ENCODE assay signal across 9 cellular contexts in genomic region chr3:120678984-120679383, GRCh38. TPM values are rescaled to one million over a fixed set of nuclear protein-coding genes. Genes with fewer than 3 reads are reported as not detected.
DNase-seq lines count a peak whose midpoint lies in the region; TF ChIP-seq lines count a peak whose summit lies in the region.
"Had no signal": no experiment of that assay in that cellular context is flagged by ENCODE, and none has a peak within 500 bp of the region (broad histone marks: within the 10 kb centered on the region; RNA-seq: fewer than 3 reads in every experiment).

No MANE protein-coding gene starts in this region.

- H3K9me3 Mint-ChIP-seq in type B pancreatic cell = peaks cover 6% of the 10 kb centered on the region

- H3K27me3 Mint-ChIP-seq in type B pancreatic cell = no peaks in the 10 kb centered on the region

- no peak overlapping the region for H3K4me3 ChIP-seq in OCI-LY1 (ENCODE audit: low read depth, low read length, poor library complexity, severe bottlenecking)
- no peak overlapping the region for H3K4me3 ChIP-seq in iPS-18a (ENCODE audit: low read length)

- TF ChIP-seq CTCF in OCI-LY1 (IDR thresholded peaks at IDR 0.05; ENCODE audit: low read length) = no peak
- no peak for TF ChIP-seq CTCF in type B pancreatic cell (conservative IDR thresholded peaks at IDR 0.05)

- H3K4me1 Mint-ChIP-seq in type B pancreatic cell (ENCODE audit: unreplicated experiment) = peaks cover 9% of the 10 kb centered on the region

- H3K36me3 Mint-ChIP-seq in type B pancreatic cell = no peaks in the 10 kb centered on the region

- no peaks in the 10 kb centered on the region for H3K79me2 ChIP-seq in OCI-LY1 (ENCODE audit: insufficient read depth, low read length)

- peak overlapping the region; percentile 42 for H3K27ac Mint-ChIP-seq in type B pancreatic cell

- H3K27ac ChIP-seq in OCI-LY1 (ENCODE audit: low read depth, low read length, poor library complexity, severe bottlenecking) (no peak overlapping the region), iPS-18a (ENCODE audit: low read length) (peak overlapping the region; percentile 96)

- no peaks in the 10 kb centered on the region for H4K20me1 ChIP-seq in OCI-LY1 (ENCODE audit: insufficient read depth, low read length)

- peak overlapping the region; percentile 39; the same call in 1 of the 2 replicates for H3K4me2 ChIP-seq in OCI-LY1 (ENCODE audit: low read length)

- H3K36me3 ChIP-seq in OCI-LY1 (ENCODE audit: insufficient read depth, low read length) = no peaks in the 10 kb centered on the region
- H3K36me3 ChIP-seq in iPS-18a (ENCODE audit: control insufficient read depth, low read depth, low read length) = no peaks in the 10 kb centered on the region

- H3K9me3 ChIP-seq in OCI-LY1 (ENCODE audit: low read length) = no peaks in the 10 kb centered on the region
- H3K9me3 ChIP-seq in iPS-18a (ENCODE audit: control insufficient read depth, low read depth, low read length) = no peaks in the 10 kb centered on the region

- peak overlapping the region; percentile 26 for H3K4me3 Mint-ChIP-seq in type B pancreatic cell

- DNase-seq in NOMO-1 treated with DMSO at 0.1 percent for 48 hours (lab: John Stamatoyannopoulos, UW; ENCODE audit: unreplicated experiment) = peak; percentile 31
- DNase-seq in NOMO-1 treated with dmso at 0.1 percent for 144 hours (lab: John Stamatoyannopoulos, UW; ENCODE audit: unreplicated experiment) = no peak
- no peak for DNase-seq in type B pancreatic cell (ENCODE audit: extremely low spot score, unreplicated experiment)
- DNase-seq in NCI-H187 treated with DMSO at 0.1 percent for 48 hours (lab: John Stamatoyannopoulos, UW) = no peak
- no peak for DNase-seq in activated CD4-positive, alpha-beta T cell treated with anti-CD3 and anti-CD28 coated beads, Interleukin-2, amount 50 U/mL, for 4 hours
- DNase-seq in NCI-H2029 treated with DMSO at 0.1 percent for 48 hours (lab: John Stamatoyannopoulos, UW) = no peak

- peaks cover 17% of the 10 kb centered on the region for H3K4me1 ChIP-seq in OCI-LY1 (ENCODE audit: insufficient read depth, low read length, severe bottlenecking)
- peaks cover 57% of the 10 kb centered on the region for H3K4me1 ChIP-seq in iPS-18a (ENCODE audit: control insufficient read depth, low read depth, low read length)

- H3K9ac ChIP-seq in OCI-LY1 (ENCODE audit: low read length) (no peak overlapping the region), iPS-18a (ENCODE audit: low read length) (peak overlapping the region; percentile 64)

- no peaks in the 10 kb centered on the region for H3K9me2 ChIP-seq in OCI-LY1 (ENCODE audit: low read depth, low read length)

- H3K27me3 ChIP-seq in OCI-LY1 (ENCODE audit: insufficient read depth, low read length) (no peaks in the 10 kb centered on the region), iPS-18a (ENCODE audit: control insufficient read depth, insufficient read depth, low read length) (no peaks in the 10 kb centered on the region)

- H2AFZ ChIP-seq in OCI-LY1 (ENCODE audit: low read length) = no peak overlapping the region

- H3F3A ChIP-seq in OCI-LY1 (ENCODE audit: insufficient read depth, low read length) = no peaks in the 10 kb centered on the region

RNA-seq across cellular contexts. Expression of gene HGD, which starts 3.1 kb away (rescaled TPM):
- total RNA-seq in type B pancreatic cell (ENCODE audit: low replicate concordance) = 10.4 and 14.0 TPM in 2 replicates
- total RNA-seq: SK-MEL-5 had no signal
